In the genomic region with DNA sequence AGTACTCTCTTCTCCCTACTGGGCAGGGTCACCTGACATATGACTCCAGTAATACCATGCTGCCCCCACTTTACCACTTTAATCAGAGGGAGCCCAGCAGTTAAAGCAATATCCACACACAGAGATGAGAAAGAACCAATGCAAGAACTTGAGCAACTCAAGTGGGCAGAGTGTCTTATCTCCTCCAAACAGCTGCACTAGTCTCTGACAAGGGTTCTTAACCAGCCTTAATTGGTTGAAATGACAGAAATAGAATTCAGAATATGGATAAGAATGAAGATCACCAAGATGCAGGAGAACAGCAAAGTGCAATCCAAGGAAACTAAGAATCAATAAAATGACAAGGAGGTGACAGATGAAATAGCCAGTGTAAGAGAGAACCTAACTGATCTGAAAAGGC, we compare ENCODE assay signal across 1 cellular context.
A peak's percentile ranks its signal among the peaks of the same experiment; 100 is the strongest.
TF ChIP-seq lines count a peak whose summit lies in the region.

No MANE protein-coding gene starts in this region.

TF ChIP-seq in K562, 482 proteins besides CTCF, POLR2A, EP300 and RAD21 (continued from another document and continues in another):
- 0 out of 2 replicates have a peak, but pooled peaks have one; percentile 19 for TF ChIP-seq GATAD2B (IDR thresholded peaks at IDR 0.05; ENCODE audit: borderline replicate concordance)
- no peak for TF ChIP-seq KDM4B (IDR thresholded peaks at IDR 0.05; ENCODE audit: borderline replicate concordance in 2 of 2, low read depth in 1 of 2)
- TF ChIP-seq TAF15 (IDR thresholded peaks at IDR 0.05; ENCODE audit: low read depth, low read length), result no peak
- no peak for TF ChIP-seq CUX1 (CRISPR knock-in tag; IDR thresholded peaks at IDR 0.05)
- no peak for TF ChIP-seq POU5F1 (IDR thresholded peaks at IDR 0.05; ENCODE audit: borderline replicate concordance, low read depth, low read length, partially characterized antibody)
- no peak for TF ChIP-seq BRCA1 (IDR thresholded peaks at IDR 0.05)
- no peak for TF ChIP-seq BRCA1 (CRISPR knock-in tag; IDR thresholded peaks at IDR 0.05)
- TF ChIP-seq RERE (CRISPR knock-in tag; IDR thresholded peaks at IDR 0.05; ENCODE audit: borderline replicate concordance), result no peak
- no peak for TF ChIP-seq ZNF12 (CRISPR knock-in tag; IDR thresholded peaks at IDR 0.05)
- no peak for TF ChIP-seq MED1 (CRISPR knock-in tag; IDR thresholded peaks at IDR 0.05; ENCODE audit: borderline replicate concordance)
- TF ChIP-seq PCBP2 (IDR thresholded peaks at IDR 0.05; ENCODE audit: low read depth, low read length, poor library complexity, severe bottlenecking), result no peak
- TF ChIP-seq PHB (CRISPR knock-in tag; IDR thresholded peaks at IDR 0.05), result no peak
- TF ChIP-seq LEF1 (IDR thresholded peaks at IDR 0.05), result peak; percentile 63
- TF ChIP-seq ZNF764 (CRISPR knock-in tag; IDR thresholded peaks at IDR 0.05; ENCODE audit: low read depth), result no peak
- peak in 1 of 2 experiments; percentile 57; a peak in 3 of 4 replicates for TF ChIP-seq KDM1A (IDR thresholded peaks at IDR 0.05)
- no peak for TF ChIP-seq GTF2F1 (IDR thresholded peaks at IDR 0.05; ENCODE audit: low read depth, low read length)
- TF ChIP-seq, protein P1, sequence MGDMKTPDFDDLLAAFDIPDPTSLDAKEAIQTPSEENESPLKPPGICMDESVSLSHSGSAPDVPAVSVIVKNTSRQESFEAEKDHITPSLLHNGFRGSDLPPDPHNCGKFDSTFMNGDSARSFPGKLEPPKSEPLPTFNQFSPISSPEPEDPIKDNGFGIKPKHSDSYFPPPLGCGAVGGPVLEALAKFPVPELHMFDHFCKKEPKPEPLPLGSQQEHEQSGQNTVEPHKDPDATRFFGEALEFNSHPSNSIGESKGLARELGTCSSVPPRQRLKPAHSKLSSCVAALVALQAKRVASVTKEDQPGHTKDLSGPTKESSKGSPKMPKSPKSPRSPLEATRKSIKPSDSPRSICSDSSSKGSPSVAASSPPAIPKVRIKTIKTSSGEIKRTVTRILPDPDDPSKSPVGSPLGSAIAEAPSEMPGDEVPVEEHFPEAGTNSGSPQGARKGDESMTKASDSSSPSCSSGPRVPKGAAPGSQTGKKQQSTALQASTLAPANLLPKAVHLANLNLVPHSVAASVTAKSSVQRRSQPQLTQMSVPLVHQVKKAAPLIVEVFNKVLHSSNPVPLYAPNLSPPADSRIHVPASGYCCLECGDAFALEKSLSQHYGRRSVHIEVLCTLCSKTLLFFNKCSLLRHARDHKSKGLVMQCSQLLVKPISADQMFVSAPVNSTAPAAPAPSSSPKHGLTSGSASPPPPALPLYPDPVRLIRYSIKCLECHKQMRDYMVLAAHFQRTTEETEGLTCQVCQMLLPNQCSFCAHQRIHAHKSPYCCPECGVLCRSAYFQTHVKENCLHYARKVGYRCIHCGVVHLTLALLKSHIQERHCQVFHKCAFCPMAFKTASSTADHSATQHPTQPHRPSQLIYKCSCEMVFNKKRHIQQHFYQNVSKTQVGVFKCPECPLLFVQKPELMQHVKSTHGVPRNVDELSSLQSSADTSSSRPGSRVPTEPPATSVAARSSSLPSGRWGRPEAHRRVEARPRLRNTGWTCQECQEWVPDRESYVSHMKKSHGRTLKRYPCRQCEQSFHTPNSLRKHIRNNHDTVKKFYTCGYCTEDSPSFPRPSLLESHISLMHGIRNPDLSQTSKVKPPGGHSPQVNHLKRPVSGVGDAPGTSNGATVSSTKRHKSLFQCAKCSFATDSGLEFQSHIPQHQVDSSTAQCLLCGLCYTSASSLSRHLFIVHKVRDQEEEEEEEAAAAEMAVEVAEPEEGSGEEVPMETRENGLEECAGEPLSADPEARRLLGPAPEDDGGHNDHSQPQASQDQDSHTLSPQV (IDR thresholded peaks at IDR 0.05), result 0 out of 2 replicates have a peak, but pooled peaks have one; percentile 12
- TF ChIP-seq BCL6 (CRISPR knock-in tag; IDR thresholded peaks at IDR 0.05), result no peak
- peak in 1 of 2 experiments; percentile 30; a peak in 1 of 4 replicates for TF ChIP-seq RCOR1 (IDR thresholded peaks at IDR 0.05; ENCODE audit: borderline replicate concordance in 1 of 2, low read depth in 2 of 2, low read length in 2 of 2)
- peak; percentile 79; the same call in 1 of the 2 replicates for TF ChIP-seq POLR2AphosphoS5 (IDR thresholded peaks at IDR 0.05; ENCODE audit: control insufficient read depth, insufficient read depth, low read depth, low read length)
- TF ChIP-seq KLF1 (tag; IDR thresholded peaks at IDR 0.05), result no peak
- peak; percentile 87 for TF ChIP-seq MEF2A (IDR thresholded peaks at IDR 0.05; ENCODE audit: control insufficient read depth, low read depth, low read length)
- TF ChIP-seq ZBTB7A (IDR thresholded peaks at IDR 0.05; ENCODE audit: borderline replicate concordance, control insufficient read depth, low read depth, low read length), result no peak
- TF ChIP-seq, protein P2, sequence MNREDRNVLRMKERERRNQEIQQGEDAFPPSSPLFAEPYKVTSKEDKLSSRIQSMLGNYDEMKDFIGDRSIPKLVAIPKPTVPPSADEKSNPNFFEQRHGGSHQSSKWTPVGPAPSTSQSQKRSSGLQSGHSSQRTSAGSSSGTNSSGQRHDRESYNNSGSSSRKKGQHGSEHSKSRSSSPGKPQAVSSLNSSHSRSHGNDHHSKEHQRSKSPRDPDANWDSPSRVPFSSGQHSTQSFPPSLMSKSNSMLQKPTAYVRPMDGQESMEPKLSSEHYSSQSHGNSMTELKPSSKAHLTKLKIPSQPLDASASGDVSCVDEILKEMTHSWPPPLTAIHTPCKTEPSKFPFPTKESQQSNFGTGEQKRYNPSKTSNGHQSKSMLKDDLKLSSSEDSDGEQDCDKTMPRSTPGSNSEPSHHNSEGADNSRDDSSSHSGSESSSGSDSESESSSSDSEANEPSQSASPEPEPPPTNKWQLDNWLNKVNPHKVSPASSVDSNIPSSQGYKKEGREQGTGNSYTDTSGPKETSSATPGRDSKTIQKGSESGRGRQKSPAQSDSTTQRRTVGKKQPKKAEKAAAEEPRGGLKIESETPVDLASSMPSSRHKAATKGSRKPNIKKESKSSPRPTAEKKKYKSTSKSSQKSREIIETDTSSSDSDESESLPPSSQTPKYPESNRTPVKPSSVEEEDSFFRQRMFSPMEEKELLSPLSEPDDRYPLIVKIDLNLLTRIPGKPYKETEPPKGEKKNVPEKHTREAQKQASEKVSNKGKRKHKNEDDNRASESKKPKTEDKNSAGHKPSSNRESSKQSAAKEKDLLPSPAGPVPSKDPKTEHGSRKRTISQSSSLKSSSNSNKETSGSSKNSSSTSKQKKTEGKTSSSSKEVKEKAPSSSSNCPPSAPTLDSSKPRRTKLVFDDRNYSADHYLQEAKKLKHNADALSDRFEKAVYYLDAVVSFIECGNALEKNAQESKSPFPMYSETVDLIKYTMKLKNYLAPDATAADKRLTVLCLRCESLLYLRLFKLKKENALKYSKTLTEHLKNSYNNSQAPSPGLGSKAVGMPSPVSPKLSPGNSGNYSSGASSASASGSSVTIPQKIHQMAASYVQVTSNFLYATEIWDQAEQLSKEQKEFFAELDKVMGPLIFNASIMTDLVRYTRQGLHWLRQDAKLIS (CRISPR knock-in tag; IDR thresholded peaks at IDR 0.05), result no peak
- no peak for TF ChIP-seq GABPA (tag; conservative IDR thresholded peaks at IDR 0.05; ENCODE audit: low read depth)
- peak; percentile 92 for TF ChIP-seq DPF2 (IDR thresholded peaks at IDR 0.05)
- no peak for TF ChIP-seq PTBP1 (IDR thresholded peaks at IDR 0.05; ENCODE audit: low read depth, low read length)
- TF ChIP-seq MAFG (tag; conservative IDR thresholded peaks at IDR 0.05), result no peak
- TF ChIP-seq ZNF766 (CRISPR knock-in tag; conservative IDR thresholded peaks at IDR 0.05), result no peak
- TF ChIP-seq NCOR1 (IDR thresholded peaks at IDR 0.05), result peak; percentile 81
- TF ChIP-seq HNRNPH1 (optimal IDR thresholded peaks at IDR 0.05; ENCODE audit: low read depth, low read length), result no peak
- no peak for TF ChIP-seq PRPF4 (IDR thresholded peaks at IDR 0.05; ENCODE audit: insufficient read depth, low read depth, low read length, poor library complexity, severe bottlenecking)
- no peak for TF ChIP-seq ILK (tag; IDR thresholded peaks at IDR 0.05; ENCODE audit: borderline replicate concordance, low read depth)
- no peak for TF ChIP-seq FIP1L1 (IDR thresholded peaks at IDR 0.05; ENCODE audit: low read depth, low read length, poor library complexity, severe bottlenecking)
- TF ChIP-seq NCOA4 (IDR thresholded peaks at IDR 0.05; ENCODE audit: partially characterized antibody), result no peak
- TF ChIP-seq, protein P3, sequence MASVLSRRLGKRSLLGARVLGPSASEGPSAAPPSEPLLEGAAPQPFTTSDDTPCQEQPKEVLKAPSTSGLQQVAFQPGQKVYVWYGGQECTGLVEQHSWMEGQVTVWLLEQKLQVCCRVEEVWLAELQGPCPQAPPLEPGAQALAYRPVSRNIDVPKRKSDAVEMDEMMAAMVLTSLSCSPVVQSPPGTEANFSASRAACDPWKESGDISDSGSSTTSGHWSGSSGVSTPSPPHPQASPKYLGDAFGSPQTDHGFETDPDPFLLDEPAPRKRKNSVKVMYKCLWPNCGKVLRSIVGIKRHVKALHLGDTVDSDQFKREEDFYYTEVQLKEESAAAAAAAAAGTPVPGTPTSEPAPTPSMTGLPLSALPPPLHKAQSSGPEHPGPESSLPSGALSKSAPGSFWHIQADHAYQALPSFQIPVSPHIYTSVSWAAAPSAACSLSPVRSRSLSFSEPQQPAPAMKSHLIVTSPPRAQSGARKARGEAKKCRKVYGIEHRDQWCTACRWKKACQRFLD (CRISPR knock-in tag; IDR thresholded peaks at IDR 0.05), result no peak
- TF ChIP-seq NR2C1 (IDR thresholded peaks at IDR 0.05), result no peak
- no peak for TF ChIP-seq NR2C1 (tag; IDR thresholded peaks at IDR 0.05)
- no peak for TF ChIP-seq MXI1 (IDR thresholded peaks at IDR 0.05; ENCODE audit: low read depth, low read length)
- peak; percentile 50 for TF ChIP-seq FOSL1 (tag; conservative IDR thresholded peaks at IDR 0.05)
- TF ChIP-seq TRIM24 (IDR thresholded peaks at IDR 0.05), result peak; percentile 77 to 81
- peak; percentile 59; the same call in 1 of the 2 replicates for TF ChIP-seq NFIC (IDR thresholded peaks at IDR 0.05)
- no peak for TF ChIP-seq U2AF2 (optimal IDR thresholded peaks at IDR 0.05; ENCODE audit: low read depth, low read length)
- peak; percentile 62 for TF ChIP-seq EGR1 (conservative IDR thresholded peaks at IDR 0.05)
- peak; percentile 23; the same call in 1 of the 2 replicates for TF ChIP-seq ATF7 (IDR thresholded peaks at IDR 0.05)
- no peak for TF ChIP-seq NFRKB (IDR thresholded peaks at IDR 0.05; ENCODE audit: low read depth)
- TF ChIP-seq YBX1 (IDR thresholded peaks at IDR 0.05), result no peak
